In the genomic region with DNA sequence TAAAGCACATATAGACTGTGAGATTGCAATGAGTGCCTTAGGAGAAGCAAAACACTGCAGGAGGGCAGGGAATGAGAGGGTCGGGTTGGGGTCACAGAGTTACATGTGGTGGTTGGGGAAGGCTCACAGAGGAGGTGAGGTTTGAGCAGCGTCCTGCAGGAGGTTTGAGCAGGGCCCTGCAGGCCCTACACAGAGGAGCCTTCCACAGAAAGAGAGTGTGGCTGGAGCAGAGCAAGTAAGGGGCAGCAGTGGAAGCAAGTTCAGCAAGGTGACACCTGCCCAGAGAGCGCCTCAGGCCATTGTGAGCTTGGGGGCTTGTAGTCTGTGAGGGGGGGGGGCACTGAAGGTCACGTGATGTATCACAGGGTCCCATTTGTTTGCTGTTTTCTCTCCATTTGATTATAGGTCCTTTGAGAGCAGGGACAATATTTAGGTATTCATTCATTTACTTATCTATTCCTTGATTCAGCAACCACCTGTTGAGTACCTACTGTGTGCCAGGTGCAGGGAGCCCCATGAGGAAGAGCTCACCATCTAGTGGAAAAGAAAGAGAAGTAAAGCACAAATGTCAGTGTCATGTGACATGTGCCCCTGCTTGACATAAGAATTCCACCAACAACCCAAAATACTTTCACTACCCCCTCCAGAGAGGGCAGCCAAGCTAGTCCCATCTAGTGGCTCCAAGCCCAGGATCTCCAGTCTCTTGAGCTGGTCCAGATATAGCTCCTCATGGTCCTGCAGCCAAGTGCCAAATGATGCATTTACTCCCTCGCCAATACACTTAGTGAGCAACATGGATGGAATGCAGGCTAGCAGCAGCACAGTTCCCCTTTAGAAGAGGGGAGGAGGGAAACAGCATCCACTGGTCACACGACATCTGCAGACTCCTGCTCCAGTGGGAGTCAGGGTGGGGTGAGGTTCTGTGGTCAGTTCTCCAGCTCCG, we compare ENCODE assay signal across 8 cellular contexts. TPM values are rescaled to one million over a fixed set of nuclear protein-coding genes. Genes with fewer than 3 reads are reported as not detected.
DNase-seq lines count a peak whose midpoint lies in the region; ATAC-seq and TF ChIP-seq lines count a peak whose summit lies in the region.

No MANE protein-coding gene starts in this region.

- H3K36me3 ChIP-seq in H7 (replicated peaks; ENCODE audit: control insufficient read depth, insufficient read depth, low read length) (no peaks in the 10 kb centered on the region), heart left ventricle (peaks cover 0 to 3% (median 0%) of the 10 kb centered on the region in 9 donors), spleen (no peaks in the 10 kb centered on the region)

- H3K27me3 ChIP-seq in H7 (ENCODE audit: control insufficient read depth, insufficient read depth, low read length), result no peaks in the 10 kb centered on the region
- no peaks in the 10 kb centered on the region for H3K27me3 ChIP-seq in heart left ventricle
- H3K27me3 ChIP-seq in spleen (replicated peaks in 1 of 7), result peaks cover 0 to under 1% (median 0%) of the 10 kb centered on the region in 7 donors

- no peaks in the 10 kb centered on the region for H3K4me1 Mint-ChIP-seq in activated CD4-positive, alpha-beta memory T cell treated with anti-CD3 and anti-CD28 coated beads, Interleukin-2, amount 10 ng/mL, durations not matched to agents 7 days and 5 days
- H3K4me1 Mint-ChIP-seq in activated T-helper 2 cell treated with anti-CD3 and anti-CD28 coated beads, Interferon-gamma antibody, Interleukin-2, Interleukin-4, amounts not matched to agents 10 μg/mL and 5 μg/mL and 100 μg/mL, durations not matched to agents 14 hours and 24 hours and 36 hours (ENCODE audit: low read depth), result no peaks in the 10 kb centered on the region

- H3K4me3 Mint-ChIP-seq in activated CD4-positive, alpha-beta memory T cell treated with anti-CD3 and anti-CD28 coated beads, Interleukin-2, amount 10 ng/mL, durations not matched to agents 7 days and 5 days, result no peak overlapping the region
- no peak overlapping the region for H3K4me3 Mint-ChIP-seq in activated T-helper 2 cell treated with anti-CD3 and anti-CD28 coated beads, Interferon-gamma antibody, Interleukin-2, Interleukin-4, amounts not matched to agents 10 μg/mL and 5 μg/mL and 100 μg/mL, durations not matched to agents 14 hours and 24 hours and 36 hours (ENCODE audit: low read depth)

- no peaks in the 10 kb centered on the region for H3K9me3 Mint-ChIP-seq in activated CD4-positive, alpha-beta memory T cell treated with anti-CD3 and anti-CD28 coated beads, Interleukin-2, amount 10 ng/mL, durations not matched to agents 7 days and 5 days
- H3K9me3 Mint-ChIP-seq in activated T-helper 2 cell treated with anti-CD3 and anti-CD28 coated beads, Interferon-gamma antibody, Interleukin-2, Interleukin-4, amounts not matched to agents 10 μg/mL and 5 μg/mL and 100 μg/mL, durations not matched to agents 14 hours and 24 hours and 36 hours, result no peaks in the 10 kb centered on the region

- no peak for TF ChIP-seq POLR2A in heart left ventricle (IDR thresholded peaks at IDR 0.05)
- no peak for TF ChIP-seq POLR2A in spleen (IDR thresholded peaks at IDR 0.05)

- H3K27ac Mint-ChIP-seq in activated CD4-positive, alpha-beta memory T cell treated with anti-CD3 and anti-CD28 coated beads, Interleukin-2, amount 10 ng/mL, durations not matched to agents 7 days and 5 days, result no peak overlapping the region
- H3K27ac Mint-ChIP-seq in activated T-helper 2 cell treated with anti-CD3 and anti-CD28 coated beads, Interferon-gamma antibody, Interleukin-2, Interleukin-4, amounts not matched to agents 10 μg/mL and 5 μg/mL and 100 μg/mL, durations not matched to agents 14 hours and 24 hours and 36 hours, result no peak overlapping the region

- 57 to 61% (median 58%) methylated on average over 6 to 7 of the region's 7 CpGs for WGBS in heart left ventricle, 4 donors
- 70 to 86% (median 78%) methylated on average over 7 of the region's 7 CpGs for WGBS in spleen, 5 donors

- no peaks in the 10 kb centered on the region for H3K27me3 Mint-ChIP-seq in activated CD4-positive, alpha-beta memory T cell treated with anti-CD3 and anti-CD28 coated beads, Interleukin-2, amount 10 ng/mL, durations not matched to agents 7 days and 5 days
- peaks cover 3% of the 10 kb centered on the region for H3K27me3 Mint-ChIP-seq in activated T-helper 2 cell treated with anti-CD3 and anti-CD28 coated beads, Interferon-gamma antibody, Interleukin-2, Interleukin-4, amounts not matched to agents 10 μg/mL and 5 μg/mL and 100 μg/mL, durations not matched to agents 14 hours and 24 hours and 36 hours (ENCODE audit: low read depth)

- POLR2A ChIA-PET in activated CD4-positive, alpha-beta memory T cell treated with anti-CD3 and anti-CD28 coated beads, Interleukin-2, amount 10 ng/mL, durations not matched to agents 7 days and 5 days (lab: Charles Lee), result no interaction called here

- H3K27ac ChIP-seq in heart left ventricle (peak overlapping the region in 11 of 12 donors; percentile 61 to 81 (median 74)), spleen (peak overlapping the region in 7 of 8 donors; percentile 49 to 59 (median 53))

- no peak overlapping the region for H3K4me3 ChIP-seq in H7 (ENCODE audit: insufficient read depth, low read depth, low read length)
- H3K4me3 ChIP-seq in heart left ventricle, result no peak overlapping the region
- H3K4me3 ChIP-seq in spleen, result no peak overlapping the region

- H3K9me3 ChIP-seq in heart left ventricle (no peaks in the 10 kb centered on the region), spleen (peaks cover 0 to 3% (median 0%) of the 10 kb centered on the region in 8 donors)

- H3K4me1 ChIP-seq in heart left ventricle (peaks cover 4 to 56% (median 33%) of the 10 kb centered on the region in 12 donors), spleen (peaks cover 8 to 32% (median 21%) of the 10 kb centered on the region in 6 donors)

- H3K36me3 Mint-ChIP-seq in activated CD4-positive, alpha-beta memory T cell treated with anti-CD3 and anti-CD28 coated beads, Interleukin-2, amount 10 ng/mL, durations not matched to agents 7 days and 5 days (ENCODE audit: low read depth), result no peaks in the 10 kb centered on the region
- H3K36me3 Mint-ChIP-seq in activated T-helper 2 cell treated with anti-CD3 and anti-CD28 coated beads, Interferon-gamma antibody, Interleukin-2, Interleukin-4, amounts not matched to agents 10 μg/mL and 5 μg/mL and 100 μg/mL, durations not matched to agents 14 hours and 24 hours and 36 hours (ENCODE audit: low read depth), result no peaks in the 10 kb centered on the region

- TF ChIP-seq CTCF in heart left ventricle (IDR thresholded peaks at IDR 0.05) (peak in 2 of 12 donors; percentile 9 to 20), spleen (IDR thresholded peaks at IDR 0.05 in 8 of 11, conservative IDR thresholded peaks at IDR 0.05 in 3 of 11) (no peak)

- DNase-seq in H7, result peak; percentile 44
- peak; percentile 6 for DNase-seq in activated CD4-positive, alpha-beta memory T cell treated with anti-CD3 and anti-CD28 coated beads, Interleukin-2, amount 10 ng/mL, durations not matched to agents 7 days and 5 days
- peak; percentile 52 to 88 (median 80) for DNase-seq in heart left ventricle
- DNase-seq in spleen, result peak; percentile 41
- DNase-seq in DMS79 treated with DMSO at 0.1 percent for 48 hours (lab: John Stamatoyannopoulos, UW), result no peak
- no peak for DNase-seq in NCI-H1436 treated with DMSO at 0.1 percent for 48 hours (lab: John Stamatoyannopoulos, UW)
- no peak for DNase-seq in T-helper 2 cell
- no peak for DNase-seq in activated T-helper 2 cell treated with anti-CD3 and anti-CD28 coated beads, Interferon-gamma antibody, Interleukin-2, Interleukin-4, amounts not matched to agents 10 μg/mL and 5 μg/mL and 100 μg/mL, durations not matched to agents 14 hours and 24 hours and 36 hours (ENCODE audit: low spot score)

- ATAC-seq in heart left ventricle, result peak; percentile 95 to 97 (median 95)

- CTCF ChIA-PET in activated CD4-positive, alpha-beta memory T cell treated with anti-CD3 and anti-CD28 coated beads, Interleukin-2, amount 10 ng/mL, durations not matched to agents 7 days and 5 days (lab: Charles Lee), result no interaction called here

- intact Hi-C loops in heart left ventricle (cut with DNase I) (loop anchor here in 3 of 10 donors (1.0 to 5.0 kb wide), 3 partner anchors 28 to 55 kb away; a partner anchor contains a TSS), spleen (cut with DNase I; ENCODE audit: low total_unique reads) (no loop called here)
- intact Hi-C loops in activated T-helper 2 cell treated with anti-CD3 and anti-CD28 coated beads, Interferon-gamma antibody, Interleukin-2, Interleukin-4, amounts not matched to agents 10 μg/mL and 5 μg/mL and 100 μg/mL, durations not matched to agents 14 hours and 24 hours and 36 hours (cut with micrococcal nuclease), result no loop called here

RNA-seq across cellular contexts. Expression of a gene that starts 56.8 kb away (rescaled TPM):
- 1.2 and 2.0 TPM in 2 replicates for total RNA-seq in H7 (2014; rRNA removed; shearing (Covaris generic))
- not detected for total RNA-seq in activated CD4-positive, alpha-beta memory T cell treated with anti-CD3 and anti-CD28 coated beads, Interleukin-2, amount 10 ng/mL, durations not matched to agents 7 days and 5 days
- total RNA-seq in heart left ventricle (10 to 100 TPM; 42.5 to 81.6 (median 62.4) TPM), spleen (10 to 100 TPM in 5 of 7 donors, 1 to 10 TPM in 2; 6.7 to 36.4 (median 14.7) TPM)
- polyA plus RNA-seq in heart left ventricle (10 to 100 TPM; 17.0 to 48.6 TPM), spleen (1 to 10 TPM; 2.1 to 5.3 (median 2.1) TPM)
- 0.11 TPM in 1 of 2 replicates, not detected in the other for total RNA-seq in activated T-helper 2 cell treated with anti-CD3 and anti-CD28 coated beads, Interferon-gamma antibody, Interleukin-2, Interleukin-4, amounts not matched to agents 10 μg/mL and 5 μg/mL and 100 μg/mL, durations not matched to agents 14 hours and 24 hours and 36 hours

Comparison
In these comparisons a context has a peak if more than half of its experiments do, and no peak if none do; other contexts are left out.
1. DNase-seq: peak in H7 (single experiment), activated CD4-positive, alpha-beta memory T cell treated with anti-CD3 and anti-CD28 coated beads, Interleukin-2, amount 10 ng/mL, durations not matched to agents 7 days and 5 days (single experiment), heart left ventricle (5 of 5) and spleen (single experiment); none in DMS79 treated with DMSO at 0.1 percent for 48 hours (single experiment), NCI-H1436 treated with DMSO at 0.1 percent for 48 hours (single experiment), T-helper 2 cell (0 of 5) and activated T-helper 2 cell treated with anti-CD3 and anti-CD28 coated beads, Interferon-gamma antibody, Interleukin-2, Interleukin-4, amounts not matched to agents 10 μg/mL and 5 μg/mL and 100 μg/mL, durations not matched to agents 14 hours and 24 hours and 36 hours (single experiment).